In the genomic region with DNA sequence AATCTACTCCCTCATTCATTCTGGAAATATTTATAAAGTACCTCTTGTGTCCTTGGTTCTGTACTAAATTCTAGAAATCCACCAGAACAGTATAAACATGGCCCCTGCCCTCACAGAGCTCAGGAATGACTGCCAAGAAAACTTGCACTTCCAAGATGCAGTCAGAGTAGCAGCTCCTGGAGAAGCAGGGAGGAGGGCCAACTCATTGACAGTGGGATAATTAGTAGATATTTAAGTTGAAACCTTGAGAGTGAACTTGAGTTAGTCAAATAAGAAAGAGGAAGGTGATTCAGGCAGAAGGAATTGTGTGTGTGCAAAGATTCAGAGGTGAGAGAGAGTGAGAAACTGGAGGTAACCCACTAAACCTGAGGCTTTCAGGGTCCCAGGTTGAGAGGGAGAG, we compare ENCODE assay signal across 19 cellular contexts.
DNase-seq lines count a peak whose midpoint lies in the region; ATAC-seq and TF ChIP-seq lines count a peak whose summit lies in the region.
"Had no signal": no experiment of that assay in that cellular context is flagged by ENCODE, and none has a peak within 500 bp of the region (broad histone marks: within the 10 kb centered on the region; RNA-seq: fewer than 3 reads in every experiment).

No MANE protein-coding gene starts in this region.

- H3K27ac ChIP-seq in RWPE2 (ENCODE audit: poor library complexity, severe bottlenecking) (no peak overlapping the region), subcutaneous abdominal adipose tissue (ENCODE audit: low read depth, low read length) (peak overlapping the region; percentile 61), stomach (no peak overlapping the region), spleen (no peak overlapping the region)
- H3K27ac ChIP-seq: SJSA1 had no signal

- no peak overlapping the region for H3K4me3 ChIP-seq in RWPE2 (ENCODE audit: severe bottlenecking)
- no peak overlapping the region for H3K4me3 ChIP-seq in fibroblast of the aortic adventitia (ENCODE audit: low read depth, low read length)
- H3K4me3 ChIP-seq in subcutaneous abdominal adipose tissue (ENCODE audit: low read depth in 1 of 5, low read length in 5 of 5): no peak overlapping the region
- no peak overlapping the region for H3K4me3 ChIP-seq in stomach
- H3K4me3 ChIP-seq in spleen: no peak overlapping the region
- H3K4me3 ChIP-seq: adrenal gland, SJSA1 had no signal

- no peak for TF ChIP-seq EP300 in stomach (IDR thresholded peaks at IDR 0.05)

- H3K4me1 ChIP-seq in RWPE2 (ENCODE audit: insufficient read depth, poor library complexity, severe bottlenecking) (peaks cover 16% of the 10 kb centered on the region), subcutaneous abdominal adipose tissue (ENCODE audit: control insufficient read depth in 5 of 5, insufficient read depth in 5 of 5, low read length in 5 of 5) (peaks cover 5 to 58% (median 47%) of the 10 kb centered on the region in 5 donors), stomach (peaks cover 0 to 26% (median 11%) of the 10 kb centered on the region in 4 donors), spleen (peaks cover 15 to 93% (median 56%) of the 10 kb centered on the region in 6 donors)

- TF ChIP-seq POLR2A in stomach (IDR thresholded peaks at IDR 0.05) (no peak), spleen (IDR thresholded peaks at IDR 0.05) (no peak)

- H3K36me3 Mint-ChIP-seq in natural killer cell treated with Interleukin-12 subunit alpha and Interleukin-12 subunit beta and Interleukin-15 and Interleukin-18, amount 100 ng/mL, for 72 hours: peaks cover 22% of the 10 kb centered on the region
- no peaks in the 10 kb centered on the region for H3K36me3 Mint-ChIP-seq in natural killer cell

- peaks cover 9% of the 10 kb centered on the region for H3K9me3 Mint-ChIP-seq in natural killer cell treated with Interleukin-12 subunit alpha and Interleukin-12 subunit beta and Interleukin-15 and Interleukin-18, amount 100 ng/mL, for 72 hours
- no peaks in the 10 kb centered on the region for H3K9me3 Mint-ChIP-seq in natural killer cell

- no peak for DNase-seq in natural killer cell treated with Interleukin-12 subunit alpha and Interleukin-12 subunit beta and Interleukin-15 and Interleukin-18, amount 100 ng/mL, for 72 hours (ENCODE audit: low spot score)
- DNase-seq in natural killer cell: no peak
- DNase-seq in RWPE2 (ENCODE audit: low spot score): no peak
- peak; percentile 53 for DNase-seq in fibroblast of the aortic adventitia (ENCODE audit: low read depth)
- no peak for DNase-seq in stomach
- no peak for DNase-seq in spleen
- no peak for DNase-seq in pons (ENCODE audit: low spot score)
- DNase-seq: activated CD4-positive, alpha-beta T cell treated with anti-CD3 and anti-CD28 coated beads, Interleukin-2, amount 10 ng/mL, durations not matched to agents 7 days and 5 days; adrenal gland; Calu3; KBM-7; left cardiac atrium; NCI-H1417 treated with DMSO at 0.1 percent for 48 hours; NCI-H2171 treated with DMSO at 0.1 percent for 48 hours; NK-92 treated with Interleukin-12 subunit alpha and Interleukin-12 subunit beta, amount 100 ng/mL, for 24 hours; stimulated activated CD4-positive, alpha-beta T cell treated with anti-CD3 and anti-CD28 coated beads, Interleukin-12 subunit alpha, Interleukin-12 subunit beta, amount 100 ng/mL, for 4 hours had no signal

- intact Hi-C loops in natural killer cell (cut with micrococcal nuclease): no loop called here
- intact Hi-C loops in stomach (cut with DNase I; ENCODE audit: low total_unique reads): no loop called here
- intact Hi-C loops in spleen (cut with DNase I; ENCODE audit: low total_unique reads): no loop called here

- H3K9me3 ChIP-seq in RWPE2 (ENCODE audit: severe bottlenecking) (no peaks in the 10 kb centered on the region), subcutaneous abdominal adipose tissue (ENCODE audit: control insufficient read depth in 5 of 5, low read length in 5 of 5) (no peaks in the 10 kb centered on the region), stomach (no peaks in the 10 kb centered on the region), spleen (no peaks in the 10 kb centered on the region)
- H3K9me3 ChIP-seq: adrenal gland, SJSA1 had no signal

- no peaks in the 10 kb centered on the region for H3K27me3 Mint-ChIP-seq in natural killer cell treated with Interleukin-12 subunit alpha and Interleukin-12 subunit beta and Interleukin-15 and Interleukin-18, amount 100 ng/mL, for 72 hours
- no peaks in the 10 kb centered on the region for H3K27me3 Mint-ChIP-seq in natural killer cell (ENCODE audit: low read depth in 2 of 2)
- H3K27me3 Mint-ChIP-seq: activated CD4-positive, alpha-beta T cell treated with anti-CD3 and anti-CD28 coated beads, Interleukin-2, amount 10 ng/mL, durations not matched to agents 7 days and 5 days had no signal

- H3K4me1 Mint-ChIP-seq in natural killer cell treated with Interleukin-12 subunit alpha and Interleukin-12 subunit beta and Interleukin-15 and Interleukin-18, amount 100 ng/mL, for 72 hours (ENCODE audit: low read depth in 2 of 2): peaks cover 61 to 70% of the 10 kb centered on the region in 2 donors
- peaks cover 21 to 26% of the 10 kb centered on the region in 2 donors for H3K4me1 Mint-ChIP-seq in natural killer cell

- no peak overlapping the region for H3K9ac ChIP-seq in subcutaneous abdominal adipose tissue (ENCODE audit: low read length in 5 of 5)

- H3K27ac Mint-ChIP-seq in natural killer cell treated with Interleukin-12 subunit alpha and Interleukin-12 subunit beta and Interleukin-15 and Interleukin-18, amount 100 ng/mL, for 72 hours: peak overlapping the region; percentile 35 to 100
- H3K27ac Mint-ChIP-seq in natural killer cell: peak overlapping the region in 1 of 2 donors; percentile 9
- H3K27ac Mint-ChIP-seq: activated CD4-positive, alpha-beta T cell treated with anti-CD3 and anti-CD28 coated beads, Interleukin-2, amount 10 ng/mL, durations not matched to agents 7 days and 5 days; activated T-helper 1 cell treated with anti-CD3 and anti-CD28 coated beads, Interleukin-12 subunit alpha, Interleukin-12 subunit beta, Interleukin-2, Interleukin-4 antibody, amounts not matched to agents 30 ng/mL and 10 ng/mL and 1 ng/mL, durations not matched to agents 14 hours and 24 hours and 36 hours had no signal

- H3K36me3 ChIP-seq in RWPE2 (ENCODE audit: low read depth) (no peaks in the 10 kb centered on the region), subcutaneous abdominal adipose tissue (ENCODE audit: control insufficient read depth in 5 of 5, insufficient read depth in 5 of 5, low read length in 5 of 5) (no peaks in the 10 kb centered on the region), stomach (no peaks in the 10 kb centered on the region), spleen (no peaks in the 10 kb centered on the region)
- H3K36me3 ChIP-seq: adrenal gland, SJSA1 had no signal

- no peak for TF ChIP-seq CTCF in natural killer cell (IDR thresholded peaks at IDR 0.05)
- no peak for TF ChIP-seq CTCF in RWPE2 (IDR thresholded peaks at IDR 0.05; ENCODE audit: poor library complexity, severe bottlenecking)
- TF ChIP-seq CTCF in fibroblast of the aortic adventitia (IDR thresholded peaks at IDR 0.05; ENCODE audit: insufficient read depth, low read length): no peak
- no peak for TF ChIP-seq CTCF in stomach (IDR thresholded peaks at IDR 0.05)
- no peak for TF ChIP-seq CTCF in spleen (IDR thresholded peaks at IDR 0.05 in 8 of 11, conservative IDR thresholded peaks at IDR 0.05 in 3 of 11)

- ATAC-seq in natural killer cell treated with Interleukin-12 subunit alpha and Interleukin-12 subunit beta and Interleukin-15 and Interleukin-18, amount 100 ng/mL, for 72 hours: no peak
- ATAC-seq in natural killer cell (no peak), RWPE2 (ENCODE audit: low read depth) (peak; percentile 58)

- peak overlapping the region; percentile 1 for H3K4me3 Mint-ChIP-seq in natural killer cell treated with Interleukin-12 subunit alpha and Interleukin-12 subunit beta and Interleukin-15 and Interleukin-18, amount 100 ng/mL, for 72 hours
- H3K4me3 Mint-ChIP-seq in natural killer cell: no peak overlapping the region
- H3K4me3 Mint-ChIP-seq: activated CD4-positive, alpha-beta T cell treated with anti-CD3 and anti-CD28 coated beads, Interleukin-2, amount 10 ng/mL, durations not matched to agents 7 days and 5 days; activated T-helper 1 cell treated with anti-CD3 and anti-CD28 coated beads, Interleukin-12 subunit alpha, Interleukin-12 subunit beta, Interleukin-2, Interleukin-4 antibody, amounts not matched to agents 30 ng/mL and 10 ng/mL and 1 ng/mL, durations not matched to agents 14 hours and 24 hours and 36 hours had no signal

- no peaks in the 10 kb centered on the region for H3K27me3 ChIP-seq in RWPE2 (ENCODE audit: insufficient read depth, poor library complexity, severe bottlenecking)
- no peaks in the 10 kb centered on the region for H3K27me3 ChIP-seq in subcutaneous abdominal adipose tissue (ENCODE audit: control insufficient read depth in 5 of 5, insufficient read depth in 4 of 5, low read length in 5 of 5)
- no peaks in the 10 kb centered on the region for H3K27me3 ChIP-seq in stomach
- no peaks in the 10 kb centered on the region for H3K27me3 ChIP-seq in spleen (replicated peaks in 1 of 7)
- H3K27me3 ChIP-seq: adrenal gland, SJSA1 had no signal
